In the genomic region with DNA sequence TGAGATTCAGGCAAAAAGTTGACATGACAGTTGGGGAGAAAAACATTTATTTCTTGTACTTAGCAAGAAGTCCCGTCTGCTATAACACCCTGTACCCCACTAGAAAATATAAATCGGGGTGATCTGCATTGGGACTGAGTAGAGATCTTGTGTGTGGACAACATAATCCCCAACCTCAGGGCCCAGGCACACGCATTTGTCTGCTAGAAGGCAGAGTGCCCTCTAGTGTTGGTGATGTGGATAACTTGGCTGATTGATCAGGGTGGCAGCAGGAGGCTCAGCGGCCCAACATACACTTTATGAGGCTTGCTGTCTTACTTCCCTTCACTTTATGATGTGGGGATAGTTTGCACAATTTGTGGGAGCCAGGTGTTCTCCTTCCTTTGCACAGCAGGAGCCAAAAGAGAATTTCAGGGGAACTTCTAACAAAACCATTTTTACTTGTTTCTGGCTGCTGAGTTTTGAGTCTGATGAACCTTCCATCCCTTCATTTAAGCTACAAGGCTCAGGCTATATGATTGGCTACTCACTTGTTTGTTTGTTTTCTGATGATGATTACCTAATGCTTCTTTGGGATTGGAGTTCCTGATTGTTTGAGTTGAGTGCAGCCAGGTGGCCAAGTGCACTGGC, we compare ENCODE assay signal across 8 cellular contexts.
DNase-seq lines count a peak whose midpoint lies in the region; ATAC-seq and FAIRE-seq lines count a peak whose summit lies in the region.

No MANE protein-coding gene starts in this region.

- no peaks in the 10 kb centered on the region for H3K4me1 ChIP-seq in adipocyte (ENCODE audit: control insufficient read depth, insufficient read depth, low read length)

- H3K4me3 ChIP-seq in adipocyte (ENCODE audit: low read length): no peak overlapping the region

- FAIRE-seq in GM19239 (lab: Jason Lieb, UNC): peak; percentile 70

- no peaks in the 10 kb centered on the region for H3K36me3 ChIP-seq in adipocyte (ENCODE audit: control insufficient read depth, insufficient read depth, low read length, severe bottlenecking)

- peak; percentile 76 for ATAC-seq in HG03139 (IDR thresholded peaks at IDR 0.05; ENCODE audit: unreplicated experiment)

- H3K9me3 ChIP-seq in adipocyte (ENCODE audit: control insufficient read depth, low read length): no peaks in the 10 kb centered on the region

- DNase-seq in DMS53 (lab: John Stamatoyannopoulos, UW) (peak; percentile 81), GM19239 (ENCODE audit: insufficient read length, low spot score) (peak; percentile 22), NCI-H69 (lab: John Stamatoyannopoulos, UW) (peak; percentile 86), adipocyte (ENCODE audit: low read depth) (peak; percentile 15), iPS DF 4.7 (ENCODE audit: extremely low read depth, low spot score) (peak; percentile 62)
- DNase-seq in stimulated activated CD4-positive, alpha-beta T cell treated with anti-CD3 and anti-CD28 coated beads, Interleukin-2, amount 100 ng/mL, for 48 hours: peak; percentile 32 to 49
- no peak for DNase-seq in stimulated activated naive CD4-positive, alpha-beta T cell treated with Interleukin-2 at 50 U/mL for 16 hours (lab: John Stamatoyannopoulos, UW)

- H3K9ac ChIP-seq in adipocyte (ENCODE audit: low read length): no peak overlapping the region

- peaks cover 10% of the 10 kb centered on the region for H3K27me3 ChIP-seq in adipocyte (replicated peaks; ENCODE audit: control insufficient read depth, insufficient read depth, low read length)
